Comparison of ENCODE assay signal across 12 cellular contexts in the genomic region with DNA sequence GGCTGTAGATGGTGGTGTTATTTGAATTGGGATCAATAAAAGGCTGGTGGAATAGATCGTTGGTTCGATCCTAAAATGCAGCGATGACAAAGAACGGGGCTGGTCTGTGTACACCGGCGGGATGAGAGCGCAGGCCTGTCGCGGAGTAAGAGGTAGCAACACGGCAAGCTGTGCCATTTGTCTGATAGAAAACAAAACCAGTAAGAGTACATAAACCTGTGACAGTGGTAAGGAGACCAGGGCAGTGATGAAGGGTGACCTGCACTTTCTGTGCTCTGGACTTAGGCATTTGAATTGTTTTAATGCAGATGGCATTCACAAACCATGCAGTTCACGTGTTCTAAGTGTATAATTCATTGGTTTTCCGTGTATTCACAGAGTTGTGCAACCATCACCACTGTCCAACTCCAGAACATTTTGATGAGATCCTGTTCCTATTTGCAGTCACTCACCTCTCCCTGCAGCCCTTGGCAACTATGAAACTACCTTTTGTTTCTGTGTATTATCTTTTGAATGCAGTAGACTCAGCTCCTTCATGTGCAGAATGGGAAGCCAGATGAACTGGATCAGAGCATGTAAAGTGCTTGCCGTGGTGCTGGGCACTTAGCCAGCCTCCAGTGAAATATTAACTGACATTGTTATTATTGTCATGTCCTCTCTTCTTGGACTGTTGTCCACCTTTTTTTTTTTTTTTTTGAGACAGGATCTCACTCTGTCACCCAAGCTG.
DNase-seq lines count a peak whose midpoint lies in the region; ATAC-seq and TF ChIP-seq lines count a peak whose summit lies in the region.
"Had no signal": no experiment of that assay in that cellular context is flagged by ENCODE, and none has a peak within 500 bp of the region (broad histone marks: within the 10 kb centered on the region; RNA-seq: fewer than 3 reads in every experiment).

No MANE protein-coding gene starts in this region.

- WGBS in liver: 35% methylated on average over 13 of the region's 13 CpGs

- peaks cover 10% of the 10 kb centered on the region for H3K27me3 Mint-ChIP-seq in brain
- H3K27me3 Mint-ChIP-seq in GM23338 (ENCODE audit: insufficient read depth, low read depth, poor library complexity): peaks cover 2% of the 10 kb centered on the region
- H3K27me3 Mint-ChIP-seq: activated naive CD4-positive, alpha-beta T cell treated with anti-CD3 and anti-CD28 coated beads, Interleukin-2, amount 10 ng/mL, durations not matched to agents 7 days and 5 days had no signal

- H2AFZ ChIP-seq in GM23338: no peak overlapping the region

- peak overlapping the region in 1 of 2 donors; percentile 9 for H3K27ac ChIP-seq in liver (ENCODE audit: low read depth in 1 of 2, low read length in 2 of 2)
- no peak overlapping the region for H3K27ac ChIP-seq in GM23338 (ENCODE audit: low read depth)
- H3K27ac ChIP-seq: neutrophil had no signal

- no peak for ATAC-seq in GM23338
- no peak for ATAC-seq in GM21619 (IDR thresholded peaks at IDR 0.05; ENCODE audit: unreplicated experiment)
- no peak for ATAC-seq in GM21723 (IDR thresholded peaks at IDR 0.05; ENCODE audit: unreplicated experiment)
- ATAC-seq in HG03039 (IDR thresholded peaks at IDR 0.05; ENCODE audit: unreplicated experiment): no peak
- ATAC-seq: Panc1 had no signal

- TF ChIP-seq CTCF in brain (conservative IDR thresholded peaks at IDR 0.05) (no peak), liver (IDR thresholded peaks at IDR 0.05; ENCODE audit: low read depth, low read length, missing input control) (no peak), GM23338 (conservative IDR thresholded peaks at IDR 0.05; ENCODE audit: low read depth in 2 of 2) (no peak)

- H3K9me3 Mint-ChIP-seq in brain (peaks cover 0 to 2% (median 0%) of the 10 kb centered on the region in 5 experiments), GM23338 (no peaks in the 10 kb centered on the region)
- H3K9me3 Mint-ChIP-seq: activated naive CD4-positive, alpha-beta T cell treated with anti-CD3 and anti-CD28 coated beads, Interleukin-2, amount 10 ng/mL, durations not matched to agents 7 days and 5 days had no signal

- H3F3A ChIP-seq in GM23338 (replicated peaks; ENCODE audit: low read depth): no peaks in the 10 kb centered on the region

- H3K79me2 ChIP-seq in GM23338 (replicated peaks; ENCODE audit: insufficient read depth): no peaks in the 10 kb centered on the region

- H3K9me3 ChIP-seq in liver (ENCODE audit: control insufficient read depth in 4 of 4, low read length in 3 of 4): no peaks in the 10 kb centered on the region
- H3K9me3 ChIP-seq: neutrophil had no signal

- peaks cover 66% of the 10 kb centered on the region for H3K4me1 Mint-ChIP-seq in brain
- H3K4me1 Mint-ChIP-seq in GM23338: peaks cover 10% of the 10 kb centered on the region
- H3K4me1 Mint-ChIP-seq: activated naive CD4-positive, alpha-beta T cell treated with anti-CD3 and anti-CD28 coated beads, Interleukin-2, amount 10 ng/mL, durations not matched to agents 7 days and 5 days had no signal

- H3K36me3 ChIP-seq in liver (ENCODE audit: control insufficient read depth in 4 of 4, insufficient read depth in 3 of 4, low read depth in 1 of 4, low read length in 3 of 4) (no peaks in the 10 kb centered on the region), GM23338 (ENCODE audit: insufficient read depth) (no peaks in the 10 kb centered on the region)
- H3K36me3 ChIP-seq: neutrophil had no signal

- H3K4me1 ChIP-seq in liver (ENCODE audit: control insufficient read depth in 4 of 4, insufficient read depth in 4 of 4, low read length in 3 of 4): peaks cover 6 to 28% (median 13%) of the 10 kb centered on the region in 4 donors
- no peaks in the 10 kb centered on the region for H3K4me1 ChIP-seq in GM23338 (ENCODE audit: insufficient read depth)

- H4K20me1 ChIP-seq in GM23338 (replicated peaks; ENCODE audit: insufficient read depth): no peaks in the 10 kb centered on the region

- no peaks in the 10 kb centered on the region for H3K9me2 ChIP-seq in GM23338 (ENCODE audit: insufficient read depth)

- peak in 1 of 2 donors; percentile 33 for TF ChIP-seq RAD21 in liver (IDR thresholded peaks at IDR 0.05)

- H3K4me3 Mint-ChIP-seq in brain (no peak overlapping the region), GM23338 (no peak overlapping the region)
- H3K4me3 Mint-ChIP-seq: activated naive CD4-positive, alpha-beta T cell treated with anti-CD3 and anti-CD28 coated beads, Interleukin-2, amount 10 ng/mL, durations not matched to agents 7 days and 5 days had no signal

- H3K27ac Mint-ChIP-seq in brain (peak overlapping the region in 4 of 5 experiments; percentile 7 to 77 (median 65)), GM23338 (no peak overlapping the region)
- H3K27ac Mint-ChIP-seq: activated naive CD4-positive, alpha-beta T cell treated with anti-CD3 and anti-CD28 coated beads, Interleukin-2, amount 10 ng/mL, durations not matched to agents 7 days and 5 days had no signal

- H3K36me3 Mint-ChIP-seq in brain (no peaks in the 10 kb centered on the region), GM23338 (ENCODE audit: low read depth) (no peaks in the 10 kb centered on the region)
- H3K36me3 Mint-ChIP-seq: activated naive CD4-positive, alpha-beta T cell treated with anti-CD3 and anti-CD28 coated beads, Interleukin-2, amount 10 ng/mL, durations not matched to agents 7 days and 5 days had no signal

- H3K27me3 ChIP-seq in liver (ENCODE audit: control insufficient read depth in 4 of 4, insufficient read depth in 4 of 4, low read length in 3 of 4): no peaks in the 10 kb centered on the region
- H3K27me3 ChIP-seq in GM23338 (ENCODE audit: insufficient read depth): no peaks in the 10 kb centered on the region
- H3K27me3 ChIP-seq: neutrophil had no signal

- no peak overlapping the region for H3K4me3 ChIP-seq in liver (ENCODE audit: low read depth in 1 of 3, low read length in 3 of 3)
- no peak overlapping the region for H3K4me3 ChIP-seq in GM23338

- no peak overlapping the region for H3K4me2 ChIP-seq in GM23338

- H3K9ac ChIP-seq in liver (ENCODE audit: low read depth in 1 of 2, low read length in 2 of 2): no peak overlapping the region

- DNase-seq in AG08395 (ENCODE audit: low spot score): peak; percentile 12
- DNase-seq in LoVo (ENCODE audit: low spot score): peak; percentile 8
- DNase-seq in GM23338 (ENCODE audit: low spot score): no peak
- DNase-seq: activated naive CD4-positive, alpha-beta T cell treated with anti-CD3 and anti-CD28 coated beads, Interleukin-2, amount 10 ng/mL, durations not matched to agents 7 days and 5 days; T-helper 9 cell had no signal

TF ChIP-seq in liver, 16 proteins besides CTCF, POLR2A, EP300 and RAD21 (continues in another document):
- TF ChIP-seq FOXA2 (IDR thresholded peaks at IDR 0.05): no peak
- no peak for TF ChIP-seq TAF1 (conservative IDR thresholded peaks at IDR 0.05)
- no peak for TF ChIP-seq EGR1 (IDR thresholded peaks at IDR 0.05; ENCODE audit: low read depth in 2 of 2)
- peak; percentile 25 to 85 for TF ChIP-seq RXRA (IDR thresholded peaks at IDR 0.05)
- TF ChIP-seq, protein P1, sequence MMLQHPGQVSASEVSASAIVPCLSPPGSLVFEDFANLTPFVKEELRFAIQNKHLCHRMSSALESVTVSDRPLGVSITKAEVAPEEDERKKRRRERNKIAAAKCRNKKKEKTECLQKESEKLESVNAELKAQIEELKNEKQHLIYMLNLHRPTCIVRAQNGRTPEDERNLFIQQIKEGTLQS (IDR thresholded peaks at IDR 0.05): no peak
- TF ChIP-seq NR2F2 (IDR thresholded peaks at IDR 0.05): no peak
- peak; percentile 54 for TF ChIP-seq SP1 (IDR thresholded peaks at IDR 0.05)
- TF ChIP-seq GABPA (IDR thresholded peaks at IDR 0.05 in 1 of 2, conservative IDR thresholded peaks at IDR 0.05 in 1 of 2): peak in 1 of 2 donors; percentile 18
- peak; percentile 59 for TF ChIP-seq YY1 (IDR thresholded peaks at IDR 0.05)
- no peak for TF ChIP-seq MAX (IDR thresholded peaks at IDR 0.05)
- no peak for TF ChIP-seq JUND (IDR thresholded peaks at IDR 0.05)
- TF ChIP-seq HNF4G (IDR thresholded peaks at IDR 0.05): no peak

TF ChIP-seq in GM23338, 12 proteins besides CTCF, POLR2A, EP300 and RAD21 (continues in another document):
- TF ChIP-seq ZNF331 (CRISPR knock-in tag; IDR thresholded peaks at IDR 0.05; ENCODE audit: low read depth) (no peak), POLR2AphosphoS5 (IDR thresholded peaks at IDR 0.05; ENCODE audit: low read depth) (no peak), EZH2 (IDR thresholded peaks at IDR 0.05; ENCODE audit: low read depth, unreplicated experiment) (no peak), STAT1 (IDR thresholded peaks at IDR 0.05; ENCODE audit: unreplicated experiment) (no peak), EZH2phosphoT487 (IDR thresholded peaks at IDR 0.05; ENCODE audit: unreplicated experiment) (no peak), JUNB (IDR thresholded peaks at IDR 0.05; ENCODE audit: unreplicated experiment) (no peak)
- TF ChIP-seq, protein P2, sequence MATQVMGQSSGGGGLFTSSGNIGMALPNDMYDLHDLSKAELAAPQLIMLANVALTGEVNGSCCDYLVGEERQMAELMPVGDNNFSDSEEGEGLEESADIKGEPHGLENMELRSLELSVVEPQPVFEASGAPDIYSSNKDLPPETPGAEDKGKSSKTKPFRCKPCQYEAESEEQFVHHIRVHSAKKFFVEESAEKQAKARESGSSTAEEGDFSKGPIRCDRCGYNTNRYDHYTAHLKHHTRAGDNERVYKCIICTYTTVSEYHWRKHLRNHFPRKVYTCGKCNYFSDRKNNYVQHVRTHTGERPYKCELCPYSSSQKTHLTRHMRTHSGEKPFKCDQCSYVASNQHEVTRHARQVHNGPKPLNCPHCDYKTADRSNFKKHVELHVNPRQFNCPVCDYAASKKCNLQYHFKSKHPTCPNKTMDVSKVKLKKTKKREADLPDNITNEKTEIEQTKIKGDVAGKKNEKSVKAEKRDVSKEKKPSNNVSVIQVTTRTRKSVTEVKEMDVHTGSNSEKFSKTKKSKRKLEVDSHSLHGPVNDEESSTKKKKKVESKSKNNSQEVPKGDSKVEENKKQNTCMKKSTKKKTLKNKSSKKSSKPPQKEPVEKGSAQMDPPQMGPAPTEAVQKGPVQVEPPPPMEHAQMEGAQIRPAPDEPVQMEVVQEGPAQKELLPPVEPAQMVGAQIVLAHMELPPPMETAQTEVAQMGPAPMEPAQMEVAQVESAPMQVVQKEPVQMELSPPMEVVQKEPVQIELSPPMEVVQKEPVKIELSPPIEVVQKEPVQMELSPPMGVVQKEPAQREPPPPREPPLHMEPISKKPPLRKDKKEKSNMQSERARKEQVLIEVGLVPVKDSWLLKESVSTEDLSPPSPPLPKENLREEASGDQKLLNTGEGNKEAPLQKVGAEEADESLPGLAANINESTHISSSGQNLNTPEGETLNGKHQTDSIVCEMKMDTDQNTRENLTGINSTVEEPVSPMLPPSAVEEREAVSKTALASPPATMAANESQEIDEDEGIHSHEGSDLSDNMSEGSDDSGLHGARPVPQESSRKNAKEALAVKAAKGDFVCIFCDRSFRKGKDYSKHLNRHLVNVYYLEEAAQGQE (IDR thresholded peaks at IDR 0.05; ENCODE audit: unreplicated experiment): no peak
